Comparison of ENCODE assay signal across 1 cellular context in the genomic region with DNA sequence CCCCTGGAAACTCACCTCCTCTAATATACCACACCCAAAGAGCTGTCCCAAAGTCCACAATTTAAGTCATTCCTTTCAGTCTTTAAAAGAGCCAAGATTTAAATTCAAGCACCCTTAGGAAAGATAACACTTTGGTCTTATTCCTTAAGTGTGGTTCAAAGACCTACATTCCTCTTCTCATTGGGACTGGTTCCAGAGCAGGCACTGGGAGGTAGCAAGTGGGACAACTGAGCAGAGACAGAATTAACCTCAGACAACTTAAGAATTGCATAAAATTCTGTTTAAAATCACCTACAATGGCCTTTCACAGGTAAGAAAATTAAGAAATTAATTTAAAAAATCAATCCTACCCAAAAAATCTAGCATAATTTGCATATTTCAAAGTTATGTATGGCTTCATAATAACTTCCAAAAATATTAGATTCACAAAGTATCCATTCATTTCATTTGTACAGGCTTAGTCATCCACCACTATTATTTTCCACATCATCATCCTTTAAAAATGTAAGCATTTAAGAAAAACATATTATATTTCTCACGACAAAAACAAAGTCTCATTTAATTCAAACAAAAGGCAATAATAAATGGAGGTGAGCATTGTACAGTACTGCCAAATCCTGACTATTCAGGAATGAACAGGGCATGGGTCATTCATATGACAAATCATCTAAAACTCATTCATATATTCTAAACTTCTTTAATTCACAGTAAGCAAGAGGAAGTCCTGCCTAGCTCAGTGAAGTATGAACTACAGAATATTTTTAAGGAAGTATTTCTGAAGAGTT.
A peak's percentile ranks its signal among the peaks of the same experiment; 100 is the strongest.
TF ChIP-seq lines count a peak whose summit lies in the region.

No MANE protein-coding gene starts in this region.

TF ChIP-seq in SK-N-SH, 30 proteins besides CTCF, POLR2A, EP300 and RAD21 (continued from another document):
- TF ChIP-seq, protein P1, sequence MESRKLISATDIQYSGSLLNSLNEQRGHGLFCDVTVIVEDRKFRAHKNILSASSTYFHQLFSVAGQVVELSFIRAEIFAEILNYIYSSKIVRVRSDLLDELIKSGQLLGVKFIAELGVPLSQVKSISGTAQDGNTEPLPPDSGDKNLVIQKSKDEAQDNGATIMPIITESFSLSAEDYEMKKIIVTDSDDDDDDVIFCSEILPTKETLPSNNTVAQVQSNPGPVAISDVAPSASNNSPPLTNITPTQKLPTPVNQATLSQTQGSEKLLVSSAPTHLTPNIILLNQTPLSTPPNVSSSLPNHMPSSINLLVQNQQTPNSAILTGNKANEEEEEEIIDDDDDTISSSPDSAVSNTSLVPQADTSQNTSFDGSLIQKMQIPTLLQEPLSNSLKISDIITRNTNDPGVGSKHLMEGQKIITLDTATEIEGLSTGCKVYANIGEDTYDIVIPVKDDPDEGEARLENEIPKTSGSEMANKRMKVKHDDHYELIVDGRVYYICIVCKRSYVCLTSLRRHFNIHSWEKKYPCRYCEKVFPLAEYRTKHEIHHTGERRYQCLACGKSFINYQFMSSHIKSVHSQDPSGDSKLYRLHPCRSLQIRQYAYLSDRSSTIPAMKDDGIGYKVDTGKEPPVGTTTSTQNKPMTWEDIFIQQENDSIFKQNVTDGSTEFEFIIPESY (IDR thresholded peaks at IDR 0.05; ENCODE audit: borderline replicate concordance, low read depth): 0 out of 2 replicates have a peak, but pooled peaks have one; percentile 37
- TF ChIP-seq ELF1 (IDR thresholded peaks at IDR 0.05) (peak; percentile 8; the same call in 1 of the 2 replicates), NFIC (IDR thresholded peaks at IDR 0.05; ENCODE audit: borderline replicate concordance) (peak; percentile 58), MXI1 (IDR thresholded peaks at IDR 0.05; ENCODE audit: low read depth, low read length) (no peak), FOSL2 (IDR thresholded peaks at IDR 0.05; ENCODE audit: borderline replicate concordance, low read depth) (peak; percentile 81; the same call in 1 of the 2 replicates), JUND (IDR thresholded peaks at IDR 0.05) (peak; percentile 86), TCF12 (IDR thresholded peaks at IDR 0.05) (peak; percentile 64), NRF1 (IDR thresholded peaks at IDR 0.05; ENCODE audit: low read depth, low read length) (no peak), RXRA (IDR thresholded peaks at IDR 0.05; ENCODE audit: borderline replicate concordance, low read depth) (0 out of 2 replicates have a peak, but pooled peaks have one; percentile 27), TEAD4 (IDR thresholded peaks at IDR 0.05; ENCODE audit: borderline replicate concordance, insufficient read depth) (peak; percentile 49; the same call in 1 of the 2 replicates), FOXM1 (IDR thresholded peaks at IDR 0.05; ENCODE audit: low read depth) (0 out of 2 replicates have a peak, but pooled peaks have one; percentile 40)
- TF ChIP-seq, protein P2, sequence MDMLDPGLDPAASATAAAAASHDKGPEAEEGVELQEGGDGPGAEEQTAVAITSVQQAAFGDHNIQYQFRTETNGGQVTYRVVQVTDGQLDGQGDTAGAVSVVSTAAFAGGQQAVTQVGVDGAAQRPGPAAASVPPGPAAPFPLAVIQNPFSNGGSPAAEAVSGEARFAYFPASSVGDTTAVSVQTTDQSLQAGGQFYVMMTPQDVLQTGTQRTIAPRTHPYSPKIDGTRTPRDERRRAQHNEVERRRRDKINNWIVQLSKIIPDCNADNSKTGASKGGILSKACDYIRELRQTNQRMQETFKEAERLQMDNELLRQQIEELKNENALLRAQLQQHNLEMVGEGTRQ (IDR thresholded peaks at IDR 0.05; ENCODE audit: borderline replicate concordance, low read depth, low read length): no peak
- TF ChIP-seq, protein P3, sequence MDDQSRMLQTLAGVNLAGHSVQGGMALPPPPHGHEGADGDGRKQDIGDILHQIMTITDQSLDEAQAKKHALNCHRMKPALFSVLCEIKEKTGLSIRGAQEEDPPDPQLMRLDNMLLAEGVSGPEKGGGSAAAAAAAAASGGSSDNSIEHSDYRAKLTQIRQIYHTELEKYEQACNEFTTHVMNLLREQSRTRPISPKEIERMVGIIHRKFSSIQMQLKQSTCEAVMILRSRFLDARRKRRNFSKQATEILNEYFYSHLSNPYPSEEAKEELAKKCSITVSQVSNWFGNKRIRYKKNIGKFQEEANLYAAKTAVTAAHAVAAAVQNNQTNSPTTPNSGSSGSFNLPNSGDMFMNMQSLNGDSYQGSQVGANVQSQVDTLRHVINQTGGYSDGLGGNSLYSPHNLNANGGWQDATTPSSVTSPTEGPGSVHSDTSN (IDR thresholded peaks at IDR 0.05): peak; percentile 69
